In genomic region chr2:49271060-49271665, GRCh38 we compare ENCODE assay signal across 21 cellular contexts.
DNase-seq lines count a peak whose midpoint lies in the region; ATAC-seq and TF ChIP-seq lines count a peak whose summit lies in the region.
"Had no signal": no experiment of that assay in that cellular context is flagged by ENCODE, and none has a peak within 500 bp of the region (broad histone marks: within the 10 kb centered on the region; RNA-seq: fewer than 3 reads in every experiment).

No MANE protein-coding gene starts in this region.

- ATAC-seq in Right ventricle myocardium superior (ENCODE audit: poor library complexity) (peak; percentile 39), heart left ventricle (no peak)

- H3F3A ChIP-seq in PC-9 (ENCODE audit: insufficient read depth, low read depth), result no peaks in the 10 kb centered on the region

- no peak for TF ChIP-seq POLR2A in heart left ventricle (IDR thresholded peaks at IDR 0.05)

- CTCF ChIA-PET in PC-9 (lab: Charles Lee), result no interaction called here

- no peak overlapping the region for H2AFZ ChIP-seq in hepatocyte
- H2AFZ ChIP-seq in PC-9, result no peak overlapping the region

- H3K27ac ChIP-seq in heart left ventricle (no peak overlapping the region), hepatocyte (no peak overlapping the region), PC-9 (no peak overlapping the region)
- H3K27ac ChIP-seq: 22Rv1, BLaER1, RWPE1, SK-N-MC had no signal

- H4K20me1 ChIP-seq in hepatocyte (ENCODE audit: insufficient read depth, poor library complexity, severe bottlenecking), result no peaks in the 10 kb centered on the region
- no peaks in the 10 kb centered on the region for H4K20me1 ChIP-seq in PC-9 (ENCODE audit: insufficient read depth)
- H4K20me1 ChIP-seq: BLaER1 had no signal

- peaks cover 0 to 7% (median 0%) of the 10 kb centered on the region in 12 donors for H3K4me1 ChIP-seq in heart left ventricle
- H3K4me1 ChIP-seq in hepatocyte (ENCODE audit: insufficient read depth), result no peaks in the 10 kb centered on the region
- H3K4me1 ChIP-seq in PC-9 (replicated peaks; ENCODE audit: insufficient read depth), result no peaks in the 10 kb centered on the region
- H3K4me1 ChIP-seq: BLaER1 had no signal

- no peak overlapping the region for H3K4me3 ChIP-seq in heart left ventricle
- no peak overlapping the region for H3K4me3 ChIP-seq in skeletal muscle cell (ENCODE audit: low read depth, low read length)
- no peak overlapping the region for H3K4me3 ChIP-seq in hepatocyte
- no peak overlapping the region for H3K4me3 ChIP-seq in PC-9
- H3K4me3 ChIP-seq: BLaER1, HAP-1, SK-N-MC had no signal

- no TSS peak for BruUV-seq in PC-9 (replicated peaks; lab: Mats Ljungman, UMichigan)

- H3K4me3 Mint-ChIP-seq in glutamatergic neuron (ENCODE audit: unreplicated experiment), result no peak overlapping the region
- H3K4me3 Mint-ChIP-seq: CD8-positive, alpha-beta memory T cell had no signal

- no peaks in the 10 kb centered on the region for H3K27me3 ChIP-seq in heart left ventricle
- H3K27me3 ChIP-seq in hepatocyte, result no peaks in the 10 kb centered on the region
- H3K27me3 ChIP-seq in PC-9 (ENCODE audit: insufficient read depth, low read depth), result no peaks in the 10 kb centered on the region
- H3K27me3 ChIP-seq: BLaER1 had no signal

- TF ChIP-seq CTCF in heart left ventricle (IDR thresholded peaks at IDR 0.05) (no peak), glutamatergic neuron (IDR thresholded peaks at IDR 0.05; ENCODE audit: partially characterized antibody, unreplicated experiment) (no peak), hepatocyte (IDR thresholded peaks at IDR 0.05; ENCODE audit: poor library complexity) (no peak), PC-9 (conservative IDR thresholded peaks at IDR 0.05) (no peak)

- peaks cover 3% of the 10 kb centered on the region for H3K4me1 Mint-ChIP-seq in glutamatergic neuron (ENCODE audit: low read depth, unreplicated experiment)
- H3K4me1 Mint-ChIP-seq: CD8-positive, alpha-beta memory T cell had no signal

- H3K27me3 Mint-ChIP-seq in glutamatergic neuron (ENCODE audit: unreplicated experiment), result no peaks in the 10 kb centered on the region
- H3K27me3 Mint-ChIP-seq: CD8-positive, alpha-beta memory T cell had no signal

- H3K9me2 ChIP-seq in hepatocyte (replicated peaks; ENCODE audit: insufficient read depth) (no peaks in the 10 kb centered on the region), PC-9 (ENCODE audit: insufficient read depth) (peaks cover 4% of the 10 kb centered on the region; the same call in 1 of the 2 replicates)

- intact Hi-C loops in Right ventricle myocardium superior (cut with DNase I), result no loop called here
- intact Hi-C loops in heart left ventricle (cut with DNase I), result no loop called here
- intact Hi-C loops in PC-9 (cut with micrococcal nuclease; ENCODE audit: unreplicated experiment), result no loop called here

- no peaks in the 10 kb centered on the region for H3K36me3 Mint-ChIP-seq in glutamatergic neuron (ENCODE audit: unreplicated experiment)
- H3K36me3 Mint-ChIP-seq: CD8-positive, alpha-beta memory T cell had no signal

- WGBS in heart left ventricle, 4 donors, result 36 to 57% (median 42%) methylated on average over 2 of the region's 2 CpGs
- 62% methylated on average over 2 of the region's 2 CpGs for WGBS in hepatocyte (ENCODE audit: low lambda C conversion rate, missing lambda C conversion rate)

- DNase-seq in DMS53 (lab: John Stamatoyannopoulos, UW), result peak; percentile 15
- no peak for DNase-seq in DMS53 treated with DMSO at 0.1 percent for 48 hours (lab: John Stamatoyannopoulos, UW; ENCODE audit: unreplicated experiment)
- DNase-seq in Right ventricle myocardium superior, result no peak
- DNase-seq in heart left ventricle, result no peak
- DNase-seq in glutamatergic neuron, result no peak
- peak; percentile 21 for DNase-seq in skeletal muscle cell (ENCODE audit: low read depth)
- DNase-seq in hepatocyte (ENCODE audit: low spot score), result no peak
- DNase-seq in PC-9, result no peak
- DNase-seq: CD8-positive, alpha-beta memory T cell; GDM1; IMR-90; Karpas-422; NCI-H1417; NCI-H1930; NCI-H69; T-helper 1 cell had no signal

- H3K9me3 ChIP-seq in heart left ventricle (no peaks in the 10 kb centered on the region), hepatocyte (ENCODE audit: low read depth) (no peaks in the 10 kb centered on the region), PC-9 (ENCODE audit: insufficient read depth, low read depth) (no peaks in the 10 kb centered on the region)
- H3K9me3 ChIP-seq: BLaER1, HAP-1 had no signal

- POLR2A ChIA-PET in PC-9 (lab: Charles Lee; ENCODE audit: unreplicated experiment), result no interaction called here

- H3K36me3 ChIP-seq in heart left ventricle, result no peaks in the 10 kb centered on the region
- H3K36me3 ChIP-seq in hepatocyte (replicated peaks; ENCODE audit: insufficient read depth, low read depth), result no peaks in the 10 kb centered on the region
- H3K36me3 ChIP-seq in PC-9 (ENCODE audit: low read depth), result no peaks in the 10 kb centered on the region
- H3K36me3 ChIP-seq: BLaER1, HAP-1 had no signal

- H3K27ac Mint-ChIP-seq in glutamatergic neuron (ENCODE audit: unreplicated experiment), result peak overlapping the region; percentile 73
- H3K27ac Mint-ChIP-seq: CD8-positive, alpha-beta memory T cell had no signal

- no peaks in the 10 kb centered on the region for H3K9me3 Mint-ChIP-seq in glutamatergic neuron (ENCODE audit: unreplicated experiment)

- H3K4me2 ChIP-seq in hepatocyte (no peak overlapping the region), PC-9 (no peak overlapping the region)
- H3K4me2 ChIP-seq: BLaER1 had no signal

- H3K79me2 ChIP-seq in hepatocyte (no peaks in the 10 kb centered on the region), PC-9 (ENCODE audit: low read depth) (no peaks in the 10 kb centered on the region)

Comparison
In these comparisons a context has a peak if more than half of its experiments do, and no peak if none do; other contexts are left out.
1. DNase-seq: peak in DMS53 (single experiment) and skeletal muscle cell (single experiment); none in DMS53 treated with DMSO at 0.1 percent for 48 hours (single experiment), Right ventricle myocardium superior (single experiment), heart left ventricle (0 of 5), glutamatergic neuron (single experiment), hepatocyte (single experiment) and PC-9 (0 of 2).